1 cellular context compared by ENCODE assay signal in the genomic region with DNA sequence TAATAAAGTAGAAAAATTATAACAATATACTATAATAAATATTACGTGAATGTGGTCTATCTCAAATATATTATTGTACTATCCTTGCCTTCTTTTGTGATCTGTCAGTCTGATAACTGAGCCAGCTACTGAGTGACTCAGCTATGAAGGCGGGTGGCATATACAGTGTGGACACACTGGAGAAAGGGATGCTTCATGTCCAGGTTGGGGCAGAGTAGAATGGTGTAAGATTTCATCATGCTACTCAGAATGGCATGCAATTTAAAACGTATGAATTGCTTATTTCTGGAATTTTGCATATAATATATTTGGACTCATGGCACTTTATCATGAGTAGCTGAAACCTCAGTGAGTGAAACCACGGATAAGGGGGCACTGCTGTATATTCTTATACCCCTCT.
TF ChIP-seq lines count a peak whose summit lies in the region.

No MANE protein-coding gene starts in this region.

TF ChIP-seq in K562, 482 proteins besides CTCF, POLR2A, EP300 and RAD21 (continued from another document):
- TF ChIP-seq CEBPG (CRISPR knock-in tag; IDR thresholded peaks at IDR 0.05) (no peak), CEBPG (tag; conservative IDR thresholded peaks at IDR 0.05 in 1 of 2, IDR thresholded peaks at IDR 0.05 in 1 of 2) (peak; percentile 47 to 75), ZFP1 (CRISPR knock-in tag; IDR thresholded peaks at IDR 0.05) (no peak), ZNF121 (CRISPR knock-in tag; conservative IDR thresholded peaks at IDR 0.05) (no peak), MAFF (IDR thresholded peaks at IDR 0.05; ENCODE audit: low read length) (no peak), HDAC2 (IDR thresholded peaks at IDR 0.05) (no peak), ZNF57 (CRISPR knock-in tag; IDR thresholded peaks at IDR 0.05) (no peak), MAFK (IDR thresholded peaks at IDR 0.05; ENCODE audit: low read length) (no peak), RBM22 (IDR thresholded peaks at IDR 0.05; ENCODE audit: low read depth, low read length, poor library complexity, severe bottlenecking) (no peak), NFE2 (IDR thresholded peaks at IDR 0.05; ENCODE audit: low read depth) (peak; percentile 46; the same call in 1 of the 2 replicates), PRMT5 (CRISPR knock-in tag; IDR thresholded peaks at IDR 0.05) (no peak), ZNF274 (IDR thresholded peaks at IDR 0.05; ENCODE audit: borderline replicate concordance, low read depth, low read length) (no peak), ZBTB34 (CRISPR knock-in tag; IDR thresholded peaks at IDR 0.05) (no peak), XRCC3 (IDR thresholded peaks at IDR 0.05) (no peak), PTTG1 (tag; IDR thresholded peaks at IDR 0.05; ENCODE audit: low read depth) (no peak), CREB1 (IDR thresholded peaks at IDR 0.05) (no peak), CREB1 (CRISPR knock-in tag; IDR thresholded peaks at IDR 0.05) (no peak), ELF2 (CRISPR knock-in tag; IDR thresholded peaks at IDR 0.05) (no peak), ZNF324 (CRISPR knock-in tag; IDR thresholded peaks at IDR 0.05) (peak; percentile 83), ERF (CRISPR knock-in tag; IDR thresholded peaks at IDR 0.05) (no peak), CHD1 (IDR thresholded peaks at IDR 0.05; ENCODE audit: low read length) (no peak)
- TF ChIP-seq, protein P1, sequence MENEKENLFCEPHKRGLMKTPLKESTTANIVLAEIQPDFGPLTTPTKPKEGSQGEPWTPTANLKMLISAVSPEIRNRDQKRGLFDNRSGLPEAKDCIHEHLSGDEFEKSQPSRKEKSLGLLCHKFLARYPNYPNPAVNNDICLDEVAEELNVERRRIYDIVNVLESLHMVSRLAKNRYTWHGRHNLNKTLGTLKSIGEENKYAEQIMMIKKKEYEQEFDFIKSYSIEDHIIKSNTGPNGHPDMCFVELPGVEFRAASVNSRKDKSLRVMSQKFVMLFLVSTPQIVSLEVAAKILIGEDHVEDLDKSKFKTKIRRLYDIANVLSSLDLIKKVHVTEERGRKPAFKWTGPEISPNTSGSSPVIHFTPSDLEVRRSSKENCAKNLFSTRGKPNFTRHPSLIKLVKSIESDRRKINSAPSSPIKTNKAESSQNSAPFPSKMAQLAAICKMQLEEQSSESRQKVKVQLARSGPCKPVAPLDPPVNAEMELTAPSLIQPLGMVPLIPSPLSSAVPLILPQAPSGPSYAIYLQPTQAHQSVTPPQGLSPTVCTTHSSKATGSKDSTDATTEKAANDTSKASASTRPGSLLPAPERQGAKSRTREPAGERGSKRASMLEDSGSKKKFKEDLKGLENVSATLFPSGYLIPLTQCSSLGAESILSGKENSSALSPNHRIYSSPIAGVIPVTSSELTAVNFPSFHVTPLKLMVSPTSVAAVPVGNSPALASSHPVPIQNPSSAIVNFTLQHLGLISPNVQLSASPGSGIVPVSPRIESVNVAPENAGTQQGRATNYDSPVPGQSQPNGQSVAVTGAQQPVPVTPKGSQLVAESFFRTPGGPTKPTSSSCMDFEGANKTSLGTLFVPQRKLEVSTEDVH (IDR thresholded peaks at IDR 0.05; ENCODE audit: low read depth, partially characterized antibody), result no peak
- TF ChIP-seq, protein P2, sequence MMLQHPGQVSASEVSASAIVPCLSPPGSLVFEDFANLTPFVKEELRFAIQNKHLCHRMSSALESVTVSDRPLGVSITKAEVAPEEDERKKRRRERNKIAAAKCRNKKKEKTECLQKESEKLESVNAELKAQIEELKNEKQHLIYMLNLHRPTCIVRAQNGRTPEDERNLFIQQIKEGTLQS (IDR thresholded peaks at IDR 0.05), result peak; percentile 27; the same call in 1 of the 2 replicates
- TF ChIP-seq, protein P2 (CRISPR knock-in tag; conservative IDR thresholded peaks at IDR 0.05), result no peak
